ENCODE assay signal across 8 cellular contexts in genomic region chr11:47847892-47848635, GRCh38. TPM values are rescaled to one million over a fixed set of nuclear protein-coding genes. Genes with fewer than 3 reads are reported as not detected.
A peak's percentile ranks its signal among the peaks of the same experiment; 100 is the strongest.
DNase-seq lines count a peak whose midpoint lies in the region; ATAC-seq and TF ChIP-seq lines count a peak whose summit lies in the region.

TSS of gene NUP160 (minus strand) at chr11:47848350. CDS start at chr11:47848318, 32 bp downstream.

- peak within 1 kb of the TSS; percentile 94 for H3K27ac ChIP-seq in angular gyrus (ENCODE audit: low read depth, low read length)
- peak within 1 kb of the TSS; percentile 33 for H3K27ac ChIP-seq in right cardiac atrium (ENCODE audit: low read length)
- peak within 1 kb of the TSS; percentile 93 for H3K27ac ChIP-seq in psoas muscle
- H3K27ac ChIP-seq in urinary bladder (ENCODE audit: low read depth), result peak within 1 kb of the TSS; percentile 81

- no peaks in the 10 kb centered on the region for H3K27me3 Mint-ChIP-seq in T-helper 2 cell treated with Interferon-gamma antibody and Interleukin-4, amounts not matched to agents 5 μg/mL and 100 μg/mL, for 36 hours (ENCODE audit: low read depth)

- H3K27me3 ChIP-seq in right cardiac atrium (ENCODE audit: control insufficient read depth, insufficient read depth) (no peaks in the 10 kb centered on the region), psoas muscle (ENCODE audit: insufficient read depth in 3 of 3, low read length in 2 of 3) (no peaks in the 10 kb centered on the region)

- TF ChIP-seq CTCF in psoas muscle (IDR thresholded peaks at IDR 0.05), result no peak

- intact Hi-C loops in right cardiac atrium (cut with DNase I) (loop anchor here in 2 of 4 donors (10.0 kb wide), 2 partner anchors 83 to 113 kb away; partner anchors contain the start of gene FNBP4 (in 1 of the 2)), psoas muscle (cut with DNase I) (loop anchor here in 1 of 2 donors (5.0 kb wide), 2 partner anchors 206 to 264 kb away; partner anchors contain the start of gene MTCH2)

- no peaks in the 10 kb centered on the region for H3K9me3 Mint-ChIP-seq in T-helper 2 cell treated with Interferon-gamma antibody and Interleukin-4, amounts not matched to agents 5 μg/mL and 100 μg/mL, for 36 hours

- H3K36me3 Mint-ChIP-seq in T-helper 2 cell treated with Interferon-gamma antibody and Interleukin-4, amounts not matched to agents 5 μg/mL and 100 μg/mL, for 36 hours (ENCODE audit: low read depth), result peaks cover 16% of the 10 kb centered on the region

- WGBS in right cardiac atrium, result under 1% methylated on average over 58 of the region's 58 CpGs
- WGBS in psoas muscle, 3 donors, result 0 to 1% (median 1%) methylated on average over 48 to 58 of the region's 58 CpGs
- WGBS in urinary bladder, result under 1% methylated on average over 58 of the region's 58 CpGs

- peak within 1 kb of the TSS; percentile 100 for H3K27ac Mint-ChIP-seq in T-helper 2 cell treated with Interferon-gamma antibody and Interleukin-4, amounts not matched to agents 5 μg/mL and 100 μg/mL, for 36 hours

- peak; percentile 86 for TF ChIP-seq POLR2A in GM15510 (IDR thresholded peaks at IDR 0.05; ENCODE audit: borderline replicate concordance, extremely low read depth, insufficient read length)

- peaks cover 2 to 30% of the 10 kb centered on the region in 2 donors for H3K36me3 ChIP-seq in psoas muscle (ENCODE audit: insufficient read depth in 1 of 2, low read depth in 1 of 2)
- H3K36me3 ChIP-seq in urinary bladder (ENCODE audit: insufficient read depth), result no peaks in the 10 kb centered on the region

- peaks cover 36% of the 10 kb centered on the region for H3K4me1 Mint-ChIP-seq in T-helper 2 cell treated with Interferon-gamma antibody and Interleukin-4, amounts not matched to agents 5 μg/mL and 100 μg/mL, for 36 hours (ENCODE audit: low read depth)

- no peaks in the 10 kb centered on the region for H3K4me1 ChIP-seq in right cardiac atrium (ENCODE audit: control insufficient read depth, insufficient read depth, low read length)
- H3K4me1 ChIP-seq in psoas muscle, result peaks cover 40% of the 10 kb centered on the region
- H3K4me1 ChIP-seq in urinary bladder (ENCODE audit: insufficient read depth), result no peaks in the 10 kb centered on the region

- ATAC-seq in HG02678 (IDR thresholded peaks at IDR 0.05; ENCODE audit: unreplicated experiment), result peak; percentile 84
- ATAC-seq in right cardiac atrium, result peak; percentile 94 to 96
- peak; percentile 91 to 96 (median 92) for ATAC-seq in psoas muscle

- H3K4me3 ChIP-seq in right cardiac atrium (ENCODE audit: low read length) (peak within 1 kb of the TSS; percentile 42), psoas muscle (peak within 1 kb of the TSS; percentile 82), urinary bladder (ENCODE audit: low read depth, low read length) (peak within 1 kb of the TSS; percentile 76)

- H3K9me3 ChIP-seq in right cardiac atrium (ENCODE audit: control insufficient read depth, low read length), result no peaks in the 10 kb centered on the region
- H3K9me3 ChIP-seq in psoas muscle, result no peaks in the 10 kb centered on the region

- peak within 1 kb of the TSS; percentile 100 for H3K4me3 Mint-ChIP-seq in T-helper 2 cell treated with Interferon-gamma antibody and Interleukin-4, amounts not matched to agents 5 μg/mL and 100 μg/mL, for 36 hours

- peak; percentile 61 for DNase-seq in NCI-H128 (lab: John Stamatoyannopoulos, UW; ENCODE audit: unreplicated experiment)
- DNase-seq in T-helper 2 cell treated with Interferon-gamma antibody and Interleukin-4, amounts not matched to agents 5 μg/mL and 100 μg/mL, for 36 hours (ENCODE audit: low spot score), result peak; percentile 87
- DNase-seq in right cardiac atrium, result peak; percentile 81 to 95 (median 93)
- peak; percentile 86 to 92 for DNase-seq in psoas muscle

RNA-seq across cellular contexts. Expression of gene NUP160, which starts in this region (rescaled TPM):
- total RNA-seq in right cardiac atrium (10 to 100 TPM; 14.7 to 18.4 (median 15.3) TPM), psoas muscle (10 to 100 TPM in 3 of 4 donors, 1 to 10 TPM in 1; 9.0 to 14.0 (median 12.1) TPM), urinary bladder (89.7 TPM)
- polyA plus RNA-seq in right cardiac atrium (8.1 TPM), psoas muscle (10 to 100 TPM in 1 of 3 donors, 1 to 10 TPM in 2; 5.5 to 11.3 (median 8.3) TPM), urinary bladder (18.8 TPM)

Comparison
In these comparisons a context has a peak if more than half of its experiments do, and no peak if none do; other contexts are left out.
1. Peak in every context shown above with its lines: DNase-seq, ATAC-seq, H3K4me3 ChIP-seq and H3K27ac ChIP-seq.
2. H3K27ac ChIP-seq: peak in every context shown above with its lines; median percentile 94 in angular gyrus; 93 in psoas muscle; 81 in urinary bladder; 33 in right cardiac atrium.